1 cellular context compared by ENCODE assay signal in genomic region chr5:149687789-149688188, GRCh38.
TF ChIP-seq lines count a peak whose summit lies in the region.

No MANE protein-coding gene starts in this region.

TF ChIP-seq in K562, 482 proteins besides CTCF, POLR2A, EP300 and RAD21 (continued from another document):
- no peak for TF ChIP-seq ZNF592 (IDR thresholded peaks at IDR 0.05)
- no peak for TF ChIP-seq XRCC3 (IDR thresholded peaks at IDR 0.05)
- TF ChIP-seq FOXA3 (CRISPR knock-in tag; conservative IDR thresholded peaks at IDR 0.05 in 1 of 2, IDR thresholded peaks at IDR 0.05 in 1 of 2): no peak
- no peak for TF ChIP-seq PREB (CRISPR knock-in tag; IDR thresholded peaks at IDR 0.05)
- TF ChIP-seq NR0B1 (IDR thresholded peaks at IDR 0.05; ENCODE audit: partially characterized antibody): no peak
- no peak for TF ChIP-seq MBD1 (CRISPR knock-in tag; IDR thresholded peaks at IDR 0.05)
- no peak for TF ChIP-seq RBM22 (IDR thresholded peaks at IDR 0.05; ENCODE audit: low read depth, low read length, poor library complexity, severe bottlenecking)
- no peak for TF ChIP-seq ZNF12 (CRISPR knock-in tag; IDR thresholded peaks at IDR 0.05)
- TF ChIP-seq SAP30 (IDR thresholded peaks at IDR 0.05; ENCODE audit: borderline replicate concordance, insufficient read depth, low read depth, low read length, poor library complexity, severe bottlenecking): no peak
- no peak for TF ChIP-seq BRD9 (IDR thresholded peaks at IDR 0.05; ENCODE audit: low read depth, partially characterized antibody)
- TF ChIP-seq IRF1 (CRISPR knock-in tag; IDR thresholded peaks at IDR 0.05; ENCODE audit: borderline replicate concordance): no peak
- no peak for TF ChIP-seq ZNF354B (CRISPR knock-in tag; IDR thresholded peaks at IDR 0.05)
